8 cellular contexts compared by ENCODE assay signal in the genomic region with DNA sequence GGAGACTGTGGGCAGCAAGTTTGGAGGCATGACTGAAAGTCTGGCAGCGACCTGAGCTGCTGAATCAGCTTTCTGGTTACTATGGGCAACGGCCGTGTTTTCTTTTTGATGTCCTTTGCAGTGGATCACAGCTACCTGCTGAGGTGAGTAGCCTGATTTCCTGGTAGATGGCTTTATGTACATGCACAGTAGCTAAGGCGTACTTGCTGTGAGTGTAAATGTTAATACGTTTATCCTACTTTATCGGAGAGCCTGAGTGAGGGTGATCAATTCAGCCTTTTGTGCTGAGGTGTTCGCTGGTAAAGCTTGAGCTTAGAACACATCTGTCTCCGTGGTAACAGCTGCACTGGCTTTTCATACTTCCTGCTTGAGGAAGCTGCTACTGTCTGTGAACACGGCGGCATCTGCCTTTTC.
DNase-seq lines count a peak whose midpoint lies in the region; ATAC-seq and TF ChIP-seq lines count a peak whose summit lies in the region.
"Not testable (repeated sequence)": the region's sequence is repeated elsewhere in the genome, so short reads cannot be mapped to it uniquely, and the experiment has no call there.

No MANE protein-coding gene starts in this region.

- H3K4me3 ChIP-seq in CD4-positive, CD25-positive, alpha-beta regulatory T cell (ENCODE audit: low read depth, low read length): peak overlapping the region; percentile 68

- not testable (repeated sequence) for TF ChIP-seq POLR2A in erythroblast (IDR thresholded peaks at IDR 0.05; ENCODE audit: low read length)

- not testable (repeated sequence) for ATAC-seq in CD4-positive, CD25-positive, alpha-beta regulatory T cell (ENCODE audit: low read depth in 2 of 2); activated naive CD8-positive, alpha-beta T cell treated with anti-CD3 and anti-CD28 coated beads, Interleukin-2, amount 50 U/mL, for 24 hours; natural killer cell treated with Interleukin-12 subunit alpha and Interleukin-12 subunit beta and Interleukin-15 and Interleukin-18, amount 100 ng/mL, for 72 hours
- peak; percentile 66 for ATAC-seq in T-helper 17 cell

- not testable (repeated sequence) for H3K36me3 ChIP-seq in CD4-positive, CD25-positive, alpha-beta regulatory T cell (ENCODE audit: control insufficient read depth, insufficient read depth, low read length)

- peak; percentile 50 to 71 (median 60) for DNase-seq in CD4-positive, CD25-positive, alpha-beta regulatory T cell
- DNase-seq in M059J (ENCODE audit: low read depth): peak; percentile 4
- peak; percentile 16 to 64 (median 53) for DNase-seq in T-helper 17 cell
- DNase-seq in activated T-cell treated with anti-CD3 and anti-CD28 coated beads for 4 hours: peak; percentile 1
- DNase-seq in activated naive CD8-positive, alpha-beta T cell treated with anti-CD3 and anti-CD28 coated beads, Interleukin-2, amount 50 U/mL, for 24 hours; natural killer cell treated with Interleukin-12 subunit alpha and Interleukin-12 subunit beta and Interleukin-15 and Interleukin-18, amount 100 ng/mL, for 72 hours (ENCODE audit: low spot score): not testable (repeated sequence)
- peak; percentile 80 to 82 for DNase-seq in erythroblast (lab: John Stamatoyannopoulos, UW)
- peak; percentile 15 to 48 for DNase-seq in stimulated activated CD4-positive, alpha-beta T cell treated with anti-CD3 and anti-CD28 coated beads, Interleukin-2, amount 100 ng/mL, for 24 hours

- H3K4me1 Mint-ChIP-seq in CD4-positive, CD25-positive, alpha-beta regulatory T cell: peaks cover 18 to 34% (median 26%) of the 10 kb centered on the region in 4 donors
- peaks cover 48% of the 10 kb centered on the region for H3K4me1 Mint-ChIP-seq in T-helper 17 cell
- H3K4me1 Mint-ChIP-seq in activated naive CD8-positive, alpha-beta T cell treated with anti-CD3 and anti-CD28 coated beads, Interleukin-2, amount 50 U/mL, for 24 hours: peaks cover 13% of the 10 kb centered on the region
- H3K4me1 Mint-ChIP-seq in natural killer cell treated with Interleukin-12 subunit alpha and Interleukin-12 subunit beta and Interleukin-15 and Interleukin-18, amount 100 ng/mL, for 72 hours (ENCODE audit: low read depth in 2 of 2): peaks cover 0 to 10% of the 10 kb centered on the region in 2 donors

- not testable (repeated sequence) for H3K9me3 ChIP-seq in CD4-positive, CD25-positive, alpha-beta regulatory T cell (ENCODE audit: control insufficient read depth in 2 of 2, low read length in 2 of 2); T-helper 17 cell (ENCODE audit: control insufficient read depth, low read length, poor library complexity, severe bottlenecking)

- not testable (repeated sequence) for H3K36me3 Mint-ChIP-seq in CD4-positive, CD25-positive, alpha-beta regulatory T cell; T-helper 17 cell (ENCODE audit: low read depth); activated naive CD8-positive, alpha-beta T cell treated with anti-CD3 and anti-CD28 coated beads, Interleukin-2, amount 50 U/mL, for 24 hours (ENCODE audit: low read depth); natural killer cell treated with Interleukin-12 subunit alpha and Interleukin-12 subunit beta and Interleukin-15 and Interleukin-18, amount 100 ng/mL, for 72 hours

- peak overlapping the region; percentile 87 for H3K27ac ChIP-seq in CD4-positive, CD25-positive, alpha-beta regulatory T cell (ENCODE audit: insufficient read depth, low read length, poor library complexity, severe bottlenecking)

- H3K27me3 ChIP-seq in CD4-positive, CD25-positive, alpha-beta regulatory T cell (ENCODE audit: control insufficient read depth, insufficient read depth, low read length): not testable (repeated sequence)

- H3K4me1 ChIP-seq in CD4-positive, CD25-positive, alpha-beta regulatory T cell (ENCODE audit: control insufficient read depth, insufficient read depth, low read length, poor library complexity, severe bottlenecking): peaks cover 14% of the 10 kb centered on the region

- H3K27me3 Mint-ChIP-seq in CD4-positive, CD25-positive, alpha-beta regulatory T cell; T-helper 17 cell; activated naive CD8-positive, alpha-beta T cell treated with anti-CD3 and anti-CD28 coated beads, Interleukin-2, amount 50 U/mL, for 24 hours: not testable (repeated sequence)
- H3K27me3 Mint-ChIP-seq in natural killer cell treated with Interleukin-12 subunit alpha and Interleukin-12 subunit beta and Interleukin-15 and Interleukin-18, amount 100 ng/mL, for 72 hours: peaks cover 23 to 35% of the 10 kb centered on the region in 2 donors

- peak overlapping the region; percentile 54 to 97 (median 94) for H3K27ac Mint-ChIP-seq in CD4-positive, CD25-positive, alpha-beta regulatory T cell
- peak overlapping the region; percentile 100 for H3K27ac Mint-ChIP-seq in T-helper 17 cell
- H3K27ac Mint-ChIP-seq in activated naive CD8-positive, alpha-beta T cell treated with anti-CD3 and anti-CD28 coated beads, Interleukin-2, amount 50 U/mL, for 24 hours: peak overlapping the region; percentile 50
- H3K27ac Mint-ChIP-seq in natural killer cell treated with Interleukin-12 subunit alpha and Interleukin-12 subunit beta and Interleukin-15 and Interleukin-18, amount 100 ng/mL, for 72 hours: not testable (repeated sequence)

- H3K9me3 Mint-ChIP-seq in CD4-positive, CD25-positive, alpha-beta regulatory T cell; activated naive CD8-positive, alpha-beta T cell treated with anti-CD3 and anti-CD28 coated beads, Interleukin-2, amount 50 U/mL, for 24 hours; natural killer cell treated with Interleukin-12 subunit alpha and Interleukin-12 subunit beta and Interleukin-15 and Interleukin-18, amount 100 ng/mL, for 72 hours: not testable (repeated sequence)

- peak overlapping the region; percentile 77 to 94 (median 82) for H3K4me3 Mint-ChIP-seq in CD4-positive, CD25-positive, alpha-beta regulatory T cell
- H3K4me3 Mint-ChIP-seq in T-helper 17 cell: peak overlapping the region; percentile 93
- H3K4me3 Mint-ChIP-seq in activated naive CD8-positive, alpha-beta T cell treated with anti-CD3 and anti-CD28 coated beads, Interleukin-2, amount 50 U/mL, for 24 hours: not testable (repeated sequence)
- H3K4me3 Mint-ChIP-seq in natural killer cell treated with Interleukin-12 subunit alpha and Interleukin-12 subunit beta and Interleukin-15 and Interleukin-18, amount 100 ng/mL, for 72 hours: peak overlapping the region; percentile 33
